10 cellular contexts compared by ENCODE assay signal in the genomic region with DNA sequence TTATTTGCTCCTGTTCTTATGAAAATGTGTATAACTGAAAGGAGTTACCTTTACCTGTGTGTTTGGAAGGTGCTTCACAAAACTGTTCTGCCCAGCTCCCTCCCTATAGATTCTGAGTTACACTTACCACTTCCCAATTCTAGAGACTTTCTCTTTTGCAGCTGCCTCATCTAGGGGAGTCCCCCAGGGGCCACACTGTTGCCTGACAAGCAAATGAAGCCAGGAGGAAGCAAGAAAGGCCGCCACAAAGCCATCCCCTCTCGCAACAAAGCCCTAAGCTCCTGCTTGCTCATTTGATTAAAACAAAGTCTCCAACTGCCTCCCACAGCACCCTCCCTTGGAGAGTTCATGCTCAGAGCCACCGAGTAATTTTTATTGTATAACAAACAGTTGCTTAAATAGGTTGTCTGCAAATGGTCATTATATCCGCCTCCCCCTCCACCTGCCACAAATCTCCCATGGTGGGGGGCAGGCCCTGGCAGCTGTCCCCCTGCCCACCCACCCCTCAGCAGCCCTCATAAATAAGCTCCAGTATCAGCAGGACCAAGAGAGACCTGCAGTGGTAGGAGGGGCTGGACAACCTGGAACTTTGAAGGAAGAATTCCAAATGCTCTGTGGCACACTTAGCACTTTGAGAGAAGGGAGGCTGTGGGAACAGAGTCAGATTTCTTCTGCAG.
A peak's percentile ranks its signal among the peaks of the same experiment; 100 is the strongest.
DNase-seq lines count a peak whose midpoint lies in the region; ATAC-seq and TF ChIP-seq lines count a peak whose summit lies in the region.
"Had no signal": no experiment of that assay in that cellular context is flagged by ENCODE, and none has a peak within 500 bp of the region (broad histone marks: within the 10 kb centered on the region; RNA-seq: fewer than 3 reads in every experiment).

No MANE protein-coding gene starts in this region.

- H3K27ac ChIP-seq in SU-DHL-6 (ENCODE audit: low read depth, low read length) (peak overlapping the region; percentile 57), tibial nerve (no peak overlapping the region)
- H3K27ac ChIP-seq: PC-9 had no signal

- peak overlapping the region; percentile 62 for H3K4me2 ChIP-seq in SU-DHL-6 (ENCODE audit: low read depth, low read length, poor library complexity, severe bottlenecking)
- H3K4me2 ChIP-seq: PC-9 had no signal

- ATAC-seq in GM19328 (IDR thresholded peaks at IDR 0.05; ENCODE audit: unreplicated experiment) (peak; percentile 99), HG03064 (IDR thresholded peaks at IDR 0.05; ENCODE audit: low read depth, unreplicated experiment) (peak; percentile 98)

- WGBS in tibial nerve, 2 donors = 57 to 73% methylated on average over 4 of the region's 4 CpGs

- TF ChIP-seq EP300 in tibial nerve (IDR thresholded peaks at IDR 0.05) = no peak

- no peaks in the 10 kb centered on the region for H4K20me1 ChIP-seq in SU-DHL-6 (ENCODE audit: low read depth, low read length)

- H3K27me3 ChIP-seq in SU-DHL-6 (ENCODE audit: low read length) (no peaks in the 10 kb centered on the region), tibial nerve (no peaks in the 10 kb centered on the region)

- no peak overlapping the region for H3K4me3 ChIP-seq in GM12864 (ENCODE audit: low read depth, low read length)
- no peak overlapping the region for H3K4me3 ChIP-seq in SU-DHL-6 (ENCODE audit: insufficient read depth, low read length, poor library complexity, severe bottlenecking)
- no peak overlapping the region for H3K4me3 ChIP-seq in tibial nerve
- H3K4me3 ChIP-seq: PC-9 had no signal

- TF ChIP-seq CTCF in GM12864 (IDR thresholded peaks at IDR 0.05; ENCODE audit: low read depth, low read length, missing control alignments) (no peak), SU-DHL-6 (IDR thresholded peaks at IDR 0.05; ENCODE audit: insufficient read depth, low read length, poor library complexity, severe bottlenecking) (no peak), tibial nerve (IDR thresholded peaks at IDR 0.05) (no peak)

- peaks cover 7% of the 10 kb centered on the region; the same call in 1 of the 2 replicates for H3F3A ChIP-seq in SU-DHL-6 (ENCODE audit: insufficient read depth)

- H3K9ac ChIP-seq in SU-DHL-6 (ENCODE audit: low read length) = 0 out of 2 replicates have a peak overlapping the region, but pooled peaks have one; percentile 17

- H3K79me2 ChIP-seq in SU-DHL-6 (ENCODE audit: insufficient read depth, low read length) = no peaks in the 10 kb centered on the region

- no peaks in the 10 kb centered on the region for H3K36me3 ChIP-seq in SU-DHL-6 (ENCODE audit: low read length)
- no peaks in the 10 kb centered on the region for H3K36me3 ChIP-seq in tibial nerve

- peak overlapping the region; percentile 20 for H2AFZ ChIP-seq in SU-DHL-6 (ENCODE audit: low read depth, low read length, severe bottlenecking)
- H2AFZ ChIP-seq: PC-9 had no signal

- H3K9me3 ChIP-seq in SU-DHL-6 (ENCODE audit: insufficient read depth, low read length) (no peaks in the 10 kb centered on the region), tibial nerve (no peaks in the 10 kb centered on the region)

- no peak for TF ChIP-seq POLR2A in tibial nerve (IDR thresholded peaks at IDR 0.05)

- DNase-seq in GM12864 (ENCODE audit: low read depth) (peak; percentile 40), DMS153 (lab: John Stamatoyannopoulos, UW) (no peak), NCI-H524 treated with DMSO at 0.1 percent for 48 hours (lab: John Stamatoyannopoulos, UW) (no peak), hepatic stellate cell (ENCODE audit: low spot score) (no peak), tibial nerve (ENCODE audit: low spot score in 2 of 2) (no peak)
- DNase-seq: kidney glomerular epithelial cell, PC-9 had no signal

- peaks cover 0 to 16% (median 2%) of the 10 kb centered on the region in 4 donors for H3K4me1 ChIP-seq in tibial nerve

- no peaks in the 10 kb centered on the region for H3K9me2 ChIP-seq in SU-DHL-6 (replicated peaks; ENCODE audit: insufficient read depth, low read length)
